ENCODE assay signal across 8 cellular contexts in the genomic region with DNA sequence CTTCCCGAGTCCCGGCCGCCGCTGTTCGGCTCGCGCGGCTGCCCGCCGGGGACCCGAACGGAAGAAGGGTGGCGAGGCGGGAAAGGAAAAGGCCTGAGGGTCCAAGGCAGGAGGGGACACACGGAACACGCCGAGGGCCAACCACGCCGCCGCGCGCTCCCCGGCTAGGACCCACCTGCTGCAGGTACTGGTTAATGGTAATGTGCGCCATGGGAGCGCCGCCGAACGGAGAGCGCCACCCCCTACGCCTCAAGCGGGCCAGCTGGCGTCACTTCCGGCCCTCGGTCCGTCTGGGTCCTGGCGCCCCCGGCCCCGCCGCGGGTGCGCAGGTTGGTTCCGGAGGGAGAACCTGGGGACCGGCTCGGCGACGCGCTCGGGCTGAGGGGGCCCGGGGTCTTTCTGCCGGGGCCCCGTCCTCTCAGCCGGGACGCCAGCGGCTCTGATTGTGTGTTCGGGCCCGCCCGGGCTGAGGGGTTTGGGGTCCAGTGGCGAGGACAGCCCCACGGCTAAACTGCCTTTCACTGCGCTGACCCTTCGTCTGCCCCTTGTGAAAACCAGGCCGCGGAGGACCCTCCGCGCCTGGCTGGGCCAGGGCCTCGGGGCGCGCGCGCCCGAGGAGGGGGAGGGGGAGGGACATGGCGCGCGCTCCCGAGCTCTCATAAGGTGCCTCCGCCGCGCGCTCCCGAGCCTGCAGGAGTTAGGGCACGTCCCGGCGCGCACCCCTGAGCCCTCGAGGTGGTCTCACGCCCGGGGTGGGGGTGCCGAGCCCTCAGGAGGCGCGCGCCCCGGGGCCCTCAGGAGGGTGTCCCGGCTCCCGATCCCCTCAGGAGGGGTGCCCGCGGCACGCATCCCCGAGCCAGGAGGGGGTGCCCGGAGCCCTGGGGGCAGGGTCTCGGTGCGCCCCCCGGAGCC. TPM values are rescaled to one million over a fixed set of nuclear protein-coding genes. Genes with fewer than 3 reads are reported as not detected.
DNase-seq lines count a peak whose midpoint lies in the region; TF ChIP-seq lines count a peak whose summit lies in the region.

A gene (minus strand): TSS at position 246 of the 912 bp plus-strand sequence. CDS start 35 bp downstream, at position 211.

- in situ Hi-C loops in GM23248 (cut with MboI), result no loop called here

- no peaks in the 10 kb centered on the region for H3K9me3 Mint-ChIP-seq in nephron
- no peaks in the 10 kb centered on the region for H3K9me3 Mint-ChIP-seq in stimulated activated naive CD8-positive, alpha-beta T cell treated with anti-CD3 and anti-CD28 coated beads, Interleukin-15, Interleukin-2, amounts not matched to agents 100 ng/mL and 50 ng/mL, for 24 hours

- H4K20me1 ChIP-seq in GM23248 (ENCODE audit: insufficient read depth), result peaks cover 14% of the 10 kb centered on the region

- H3K4me3 ChIP-seq in GM23248 (peak within 1 kb of the TSS; percentile 95), fibroblast of pulmonary artery (replicated peaks; ENCODE audit: low read depth, low read length) (peak within 1 kb of the TSS; percentile 83)

- peaks cover 83% of the 10 kb centered on the region for H3K79me2 ChIP-seq in GM23248 (ENCODE audit: insufficient read depth)

- DNase-seq in Daoy (ENCODE audit: low read depth) (peak; percentile 92), GM23248 (peak; percentile 96), LHCN-M2 (ENCODE audit: low read depth) (peak; percentile 82), fibroblast of pulmonary artery (ENCODE audit: low read depth) (peak; percentile 88)
- peak; percentile 87 for DNase-seq in activated T-helper 9 cell treated with anti-CD3 and anti-CD28 coated beads, Interleukin-2, amount 50 U/mL, for 16 hours (ENCODE audit: low read depth)

- WGBS in GM23248 (ENCODE audit: low coverage in 1 of 2, low lambda C conversion rate in 2 of 2, missing lambda C conversion rate in 2 of 2), 2 experiments, result 2% methylated on average over 49 to 52 of the region's 102 CpGs

- H3K27ac ChIP-seq in GM23248, result peak within 1 kb of the TSS; percentile 97

- TF ChIP-seq CTCF in fibroblast of pulmonary artery (IDR thresholded peaks at IDR 0.05; ENCODE audit: low read length, missing control alignments), result no peak
- no peak for TF ChIP-seq CTCF in nephron (IDR thresholded peaks at IDR 0.05; ENCODE audit: unreplicated experiment in 3 of 3)

- H3K9me2 ChIP-seq in GM23248 (ENCODE audit: insufficient read depth), result no peaks in the 10 kb centered on the region

- peaks cover 41% of the 10 kb centered on the region for H3K4me1 ChIP-seq in GM23248 (ENCODE audit: insufficient read depth)

- H2AFZ ChIP-seq in GM23248, result peak within 1 kb of the TSS; percentile 65

- peak; percentile 90 for TF ChIP-seq POLR2A in Raji (IDR thresholded peaks at IDR 0.05; ENCODE audit: insufficient read depth, low read depth, low read length)

- H3F3A ChIP-seq in GM23248 (ENCODE audit: insufficient read depth), result peaks cover 33% of the 10 kb centered on the region

- H3K4me3 Mint-ChIP-seq in nephron, result peak within 1 kb of the TSS; percentile 85 to 94 (median 93)
- peak within 1 kb of the TSS; percentile 99 for H3K4me3 Mint-ChIP-seq in stimulated activated naive CD8-positive, alpha-beta T cell treated with anti-CD3 and anti-CD28 coated beads, Interleukin-15, Interleukin-2, amounts not matched to agents 100 ng/mL and 50 ng/mL, for 24 hours

- no peaks in the 10 kb centered on the region for H3K27me3 Mint-ChIP-seq in nephron (ENCODE audit: low read depth)
- H3K27me3 Mint-ChIP-seq in stimulated activated naive CD8-positive, alpha-beta T cell treated with anti-CD3 and anti-CD28 coated beads, Interleukin-15, Interleukin-2, amounts not matched to agents 100 ng/mL and 50 ng/mL, for 24 hours, result no peaks in the 10 kb centered on the region

- H3K9ac ChIP-seq in GM23248, result peak within 1 kb of the TSS; percentile 98

- peaks cover 46% of the 10 kb centered on the region for H3K4me1 Mint-ChIP-seq in nephron
- H3K4me1 Mint-ChIP-seq in stimulated activated naive CD8-positive, alpha-beta T cell treated with anti-CD3 and anti-CD28 coated beads, Interleukin-15, Interleukin-2, amounts not matched to agents 100 ng/mL and 50 ng/mL, for 24 hours (ENCODE audit: low read depth), result peaks cover 66% of the 10 kb centered on the region

- no peaks in the 10 kb centered on the region for H3K27me3 ChIP-seq in GM23248 (replicated peaks; ENCODE audit: insufficient read depth)

- peak within 1 kb of the TSS; percentile 87 for H3K4me2 ChIP-seq in GM23248 (ENCODE audit: unreplicated experiment)

- H3K36me3 ChIP-seq in GM23248 (ENCODE audit: low read depth), result peaks cover 9% of the 10 kb centered on the region; the same call in 1 of the 2 replicates

- H3K9me3 ChIP-seq in GM23248 (ENCODE audit: low read depth), result no peaks in the 10 kb centered on the region

- H3K27ac Mint-ChIP-seq in nephron, result peak within 1 kb of the TSS; percentile 88 to 94 (median 94)
- H3K27ac Mint-ChIP-seq in stimulated activated naive CD8-positive, alpha-beta T cell treated with anti-CD3 and anti-CD28 coated beads, Interleukin-15, Interleukin-2, amounts not matched to agents 100 ng/mL and 50 ng/mL, for 24 hours, result peak within 1 kb of the TSS; percentile 92

- H3K36me3 Mint-ChIP-seq in nephron (ENCODE audit: low read depth), result peaks cover 20% of the 10 kb centered on the region
- peaks cover 44% of the 10 kb centered on the region for H3K36me3 Mint-ChIP-seq in stimulated activated naive CD8-positive, alpha-beta T cell treated with anti-CD3 and anti-CD28 coated beads, Interleukin-15, Interleukin-2, amounts not matched to agents 100 ng/mL and 50 ng/mL, for 24 hours (ENCODE audit: low read depth)

RNA-seq across cellular contexts. Expression of the gene that starts here (rescaled TPM):
- 43.3 and 51.1 TPM in 2 replicates for total RNA-seq in Daoy (2014; rRNA removed; shearing (Covaris generic))
- total RNA-seq in GM23248 (2014; rRNA removed; shearing (Covaris generic)), result 60.7 and 67.9 TPM in 2 replicates
- 58.3 and 58.6 TPM in 2 replicates for polyA plus RNA-seq in GM23248 (2016; fragmentation: Nextera tagmentation; extraction: Ambion mirVana)
- total RNA-seq in LHCN-M2 (2014; rRNA removed), result 83.8 and 90.8 TPM in 2 replicates
- 53.5 TPM for polyA plus RNA-seq in LHCN-M2 (2012)

Comparison
In these comparisons a context has a peak if more than half of its experiments do, and no peak if none do; other contexts are left out.
1. Peak in every context shown above with its lines: DNase-seq, H3K4me3 ChIP-seq and H3K27ac ChIP-seq.